Comparison of ENCODE assay signal across 36 cellular contexts in the genomic region with DNA sequence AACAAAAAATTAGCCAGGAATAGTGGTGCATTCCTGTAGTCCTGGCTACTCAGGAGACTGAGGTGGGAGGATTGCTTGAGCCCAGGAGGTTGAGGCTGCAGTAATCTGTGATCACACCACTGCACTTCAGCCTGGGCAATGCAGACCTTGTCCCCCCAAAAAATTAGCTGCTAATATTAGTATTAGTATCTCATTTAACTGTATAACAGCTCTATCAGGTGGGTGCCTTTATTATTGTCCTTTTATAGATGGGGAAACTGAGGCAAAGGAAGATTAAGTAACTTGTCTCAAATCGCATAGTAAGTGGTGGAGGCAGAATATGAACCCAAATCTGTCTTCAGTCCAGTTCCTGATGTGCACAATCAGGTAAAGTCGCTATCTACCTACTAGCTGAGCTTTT.
"Had no signal": no experiment of that assay in that cellular context is flagged by ENCODE, and none has a peak within 500 bp of the region (broad histone marks: within the 10 kb centered on the region; RNA-seq: fewer than 3 reads in every experiment).

No MANE protein-coding gene starts in this region.

- DNase-seq: Karpas-422, Kasumi-1, MG63, MM.1S, MV-4-11, NCI-H1048, NCI-H1092, NCI-H1092 treated with DMSO at 0.1 percent for 48 hours, NCI-H1105, NCI-H1105 treated with DMSO at 0.1 percent for 48 hours, NCI-H1417, NCI-H1417 treated with DMSO at 0.1 percent for 48 hours, NCI-H1436, NCI-H146, NCI-H1694, NCI-H1694 treated with DMSO at 0.1 percent for 48 hours, NCI-H187, NCI-H187 treated with DMSO at 0.1 percent for 48 hours, NCI-H1930, NCI-H2029, NCI-H2029 treated with DMSO at 0.1 percent for 48 hours, NCI-H2081, NCI-H2081 treated with DMSO at 0.1 percent for 48 hours, NCI-H2107, NCI-H2171, NCI-H2171 treated with DMSO at 0.1 percent for 48 hours, NCI-H2227 treated with DMSO at 0.1 percent for 48 hours, NCI-H226, NCI-H345, NCI-H446, NCI-H446 treated with DMSO at 0.1 percent for 48 hours, NCI-H510A, NCI-H510A treated with DMSO at 0.1 percent for 48 hours, NCI-H524, NCI-H524 treated with DMSO at 0.1 percent for 48 hours had no signal

- H3K9me3 ChIP-seq: MG63 had no signal

- H3K27me3 ChIP-seq: MG63 had no signal

- H3K27ac ChIP-seq: KMS-11 had no signal

- H3K4me2 ChIP-seq: KMS-11 had no signal

- H3K4me3 ChIP-seq: MG63 had no signal

- H3K9ac ChIP-seq: KMS-11 had no signal

- H3K36me3 ChIP-seq: MG63 had no signal
